Comparison of ENCODE assay signal across 24 cellular contexts in genomic region chr7:132400667-132401142, GRCh38.
DNase-seq lines count a peak whose midpoint lies in the region; ATAC-seq and TF ChIP-seq lines count a peak whose summit lies in the region.
"Had no signal": no experiment of that assay in that cellular context is flagged by ENCODE, and none has a peak within 500 bp of the region (broad histone marks: within the 10 kb centered on the region; RNA-seq: fewer than 3 reads in every experiment).

No MANE protein-coding gene starts in this region.

- 21 to 32% methylated on average over 9 of the region's 9 CpGs for WGBS in aorta, 2 donors

- DNase-seq in NCI-H82 (lab: John Stamatoyannopoulos, UW) (peak; percentile 8), NCI-H82 treated with DMSO at 0.1 percent for 48 hours (lab: John Stamatoyannopoulos, UW; ENCODE audit: unreplicated experiment) (no peak), left ventricle myocardium inferior (no peak), sciatic nerve (ENCODE audit: low spot score) (no peak), aorta (no peak), ecto neural progenitor cell (ENCODE audit: low spot score) (no peak), AML-193 (lab: John Stamatoyannopoulos, UW) (no peak), DMS79 (lab: John Stamatoyannopoulos, UW) (no peak)
- DNase-seq: activated CD4-positive, alpha-beta T cell treated with anti-CD3 and anti-CD28 coated beads for 1 hour; activated naive CD8-positive, alpha-beta T cell treated with anti-CD3 and anti-CD28 coated beads, Interleukin-2, amount 10 ng/mL, durations not matched to agents 7 days and 5 days; C1 segment of cervical spinal cord; GF-D8; H9; NCI-H1417 treated with DMSO at 0.1 percent for 48 hours; NCI-H524 treated with DMSO at 0.1 percent for 48 hours; stimulated activated CD8-positive, alpha-beta memory T cell treated with anti-CD3 and anti-CD28 coated beads, Interleukin-4, amount 100 ng/mL, for 48 hours; SW 1271; transverse colon had no signal

- H3K36me3 ChIP-seq in left ventricle myocardium inferior (no peaks in the 10 kb centered on the region), aorta (ENCODE audit: control insufficient read depth in 1 of 2, insufficient read depth in 2 of 2, low read length in 1 of 2) (no peaks in the 10 kb centered on the region)
- H3K36me3 ChIP-seq: breast epithelium, transverse colon had no signal

- H3K27me3 ChIP-seq in left ventricle myocardium inferior (ENCODE audit: low read depth) (no peaks in the 10 kb centered on the region), aorta (ENCODE audit: control insufficient read depth in 1 of 2, insufficient read depth in 2 of 2, low read length in 1 of 2) (no peaks in the 10 kb centered on the region)
- H3K27me3 ChIP-seq: transverse colon had no signal

- intact Hi-C loops in left ventricle myocardium inferior (cut with micrococcal nuclease) (no loop called here), sciatic nerve (cut with DNase I) (no loop called here), aorta (cut with DNase I) (no loop called here)

- H3K4me3 ChIP-seq in left ventricle myocardium inferior (no peak overlapping the region), aorta (ENCODE audit: low read length in 2 of 2) (no peak overlapping the region)
- H3K4me3 ChIP-seq: breast epithelium, GM12878, smooth muscle cell, transverse colon had no signal

- no peak for TF ChIP-seq CTCF in left ventricle myocardium inferior (IDR thresholded peaks at IDR 0.05; ENCODE audit: borderline replicate concordance)

- H3K9me3 ChIP-seq in left ventricle myocardium inferior (replicated peaks) = no peaks in the 10 kb centered on the region
- H3K9me3 ChIP-seq in aorta (ENCODE audit: control insufficient read depth, low read length) = no peaks in the 10 kb centered on the region
- H3K9me3 ChIP-seq: breast epithelium, transverse colon had no signal

- H3K4me1 ChIP-seq in left ventricle myocardium inferior = peaks cover 78% of the 10 kb centered on the region
- peaks cover 0 to 6% of the 10 kb centered on the region in 2 donors for H3K4me1 ChIP-seq in aorta (ENCODE audit: control insufficient read depth in 1 of 2, insufficient read depth in 2 of 2, low read length in 2 of 2)

- H3K27ac ChIP-seq in left ventricle myocardium inferior (replicated peaks) (peak overlapping the region; percentile 83), aorta (ENCODE audit: low read depth in 1 of 2, low read length in 2 of 2) (peak overlapping the region in 1 of 2 donors; percentile 47)
- H3K27ac ChIP-seq: 22Rv1, epithelial cell of prostate, parathyroid adenoma had no signal

- ATAC-seq in sciatic nerve (peak; percentile 75), aorta (ENCODE audit: low FRiP score) (peak; percentile 52)
- ATAC-seq: GM12878 had no signal
